1 cellular context compared by ENCODE assay signal in genomic region chr14:20427231-20428009, GRCh38.
TF ChIP-seq lines count a peak whose summit lies in the region.

No MANE protein-coding gene starts in this region.

TF ChIP-seq in GM23338, 12 proteins besides CTCF, POLR2A, EP300 and RAD21 (continued from another document):
- TF ChIP-seq, protein P1, sequence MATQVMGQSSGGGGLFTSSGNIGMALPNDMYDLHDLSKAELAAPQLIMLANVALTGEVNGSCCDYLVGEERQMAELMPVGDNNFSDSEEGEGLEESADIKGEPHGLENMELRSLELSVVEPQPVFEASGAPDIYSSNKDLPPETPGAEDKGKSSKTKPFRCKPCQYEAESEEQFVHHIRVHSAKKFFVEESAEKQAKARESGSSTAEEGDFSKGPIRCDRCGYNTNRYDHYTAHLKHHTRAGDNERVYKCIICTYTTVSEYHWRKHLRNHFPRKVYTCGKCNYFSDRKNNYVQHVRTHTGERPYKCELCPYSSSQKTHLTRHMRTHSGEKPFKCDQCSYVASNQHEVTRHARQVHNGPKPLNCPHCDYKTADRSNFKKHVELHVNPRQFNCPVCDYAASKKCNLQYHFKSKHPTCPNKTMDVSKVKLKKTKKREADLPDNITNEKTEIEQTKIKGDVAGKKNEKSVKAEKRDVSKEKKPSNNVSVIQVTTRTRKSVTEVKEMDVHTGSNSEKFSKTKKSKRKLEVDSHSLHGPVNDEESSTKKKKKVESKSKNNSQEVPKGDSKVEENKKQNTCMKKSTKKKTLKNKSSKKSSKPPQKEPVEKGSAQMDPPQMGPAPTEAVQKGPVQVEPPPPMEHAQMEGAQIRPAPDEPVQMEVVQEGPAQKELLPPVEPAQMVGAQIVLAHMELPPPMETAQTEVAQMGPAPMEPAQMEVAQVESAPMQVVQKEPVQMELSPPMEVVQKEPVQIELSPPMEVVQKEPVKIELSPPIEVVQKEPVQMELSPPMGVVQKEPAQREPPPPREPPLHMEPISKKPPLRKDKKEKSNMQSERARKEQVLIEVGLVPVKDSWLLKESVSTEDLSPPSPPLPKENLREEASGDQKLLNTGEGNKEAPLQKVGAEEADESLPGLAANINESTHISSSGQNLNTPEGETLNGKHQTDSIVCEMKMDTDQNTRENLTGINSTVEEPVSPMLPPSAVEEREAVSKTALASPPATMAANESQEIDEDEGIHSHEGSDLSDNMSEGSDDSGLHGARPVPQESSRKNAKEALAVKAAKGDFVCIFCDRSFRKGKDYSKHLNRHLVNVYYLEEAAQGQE (IDR thresholded peaks at IDR 0.05; ENCODE audit: unreplicated experiment), result no peak
- no peak for TF ChIP-seq ZNF114 (CRISPR knock-in tag; IDR thresholded peaks at IDR 0.05)
- TF ChIP-seq STAT1 (IDR thresholded peaks at IDR 0.05; ENCODE audit: unreplicated experiment), result no peak
- no peak for TF ChIP-seq EZH2phosphoT487 (IDR thresholded peaks at IDR 0.05; ENCODE audit: unreplicated experiment)
